In genomic region chr1:230844561-230844960, GRCh38 we compare ENCODE assay signal across 28 cellular contexts.
"Had no signal": no experiment of that assay in that cellular context is flagged by ENCODE, and none has a peak within 500 bp of the region (broad histone marks: within the 10 kb centered on the region; RNA-seq: fewer than 3 reads in every experiment).

No MANE protein-coding gene starts in this region.

- H3K9me3 Mint-ChIP-seq: activated CD4-positive, alpha-beta memory T cell treated with anti-CD3 and anti-CD28 coated beads, Interleukin-2, amount 10 ng/mL, durations not matched to agents 7 days and 5 days; activated naive CD4-positive, alpha-beta T cell treated with anti-CD3 and anti-CD28 coated beads for 36 hours; activated naive CD8-positive, alpha-beta T cell treated with anti-CD3 and anti-CD28 coated beads for 36 hours; activated T-helper 17 cell treated with anti-CD3 and anti-CD28 coated beads, Interleukin-2, amount 50 U/mL, for 72 hours; T-helper 2 cell treated with Interferon-gamma antibody and Interleukin-4, amounts not matched to agents 5 μg/mL and 100 μg/mL, for 36 hours had no signal

- ATAC-seq: activated CD4-positive, alpha-beta T cell treated with anti-CD3 and anti-CD28 coated beads for 36 hours; activated T-helper 17 cell treated with anti-CD3 and anti-CD28 coated beads, Interleukin-2, amount 50 U/mL, for 72 hours; Panc1; Right ventricle myocardium inferior had no signal

- H3K4me1 ChIP-seq: breast epithelium had no signal

- H3K27me3 ChIP-seq: breast epithelium had no signal

- H3K4me1 Mint-ChIP-seq: activated CD4-positive, alpha-beta memory T cell treated with anti-CD3 and anti-CD28 coated beads, Interleukin-2, amount 10 ng/mL, durations not matched to agents 7 days and 5 days; activated CD4-positive, alpha-beta T cell treated with anti-CD3 and anti-CD28 coated beads for 36 hours; activated naive CD8-positive, alpha-beta T cell treated with anti-CD3 and anti-CD28 coated beads for 36 hours; activated T-helper 17 cell treated with anti-CD3 and anti-CD28 coated beads, Interleukin-2, amount 50 U/mL, for 72 hours had no signal

- H3K27ac ChIP-seq: breast epithelium, WERI-Rb-1 had no signal

- H3K4me3 ChIP-seq: breast epithelium had no signal

- H3K9ac ChIP-seq: SK-N-SH had no signal

- H3K9me3 ChIP-seq: breast epithelium, SK-N-SH had no signal

- H3K4me2 ChIP-seq: SK-N-SH had no signal

- H3K27me3 Mint-ChIP-seq: activated CD4-positive, alpha-beta memory T cell treated with anti-CD3 and anti-CD28 coated beads, Interleukin-2, amount 10 ng/mL, durations not matched to agents 7 days and 5 days; activated CD4-positive, alpha-beta T cell treated with anti-CD3 and anti-CD28 coated beads for 36 hours; activated naive CD8-positive, alpha-beta T cell treated with anti-CD3 and anti-CD28 coated beads for 36 hours; activated T-helper 17 cell treated with anti-CD3 and anti-CD28 coated beads, Interleukin-2, amount 50 U/mL, for 72 hours had no signal

- DNase-seq: activated CD4-positive, alpha-beta memory T cell treated with anti-CD3 and anti-CD28 coated beads, Interleukin-2, amount 10 ng/mL, durations not matched to agents 7 days and 5 days; activated CD4-positive, alpha-beta T cell treated with anti-CD3 and anti-CD28 coated beads for 36 hours; activated CD4-positive, alpha-beta T cell treated with anti-CD3 and anti-CD28 coated beads, Interleukin-2, amount 50 U/mL, for 1 hour; activated gamma-delta T cell; activated naive CD4-positive, alpha-beta T cell treated with anti-CD3 and anti-CD28 coated beads for 36 hours; activated naive CD8-positive, alpha-beta T cell treated with anti-CD3 and anti-CD28 coated beads for 36 hours; activated T-cell treated with anti-CD3 and anti-CD28 coated beads for 4 hours; activated T-cell treated with anti-CD3 and anti-CD28 coated beads, Interleukin-2, amount 50 U/mL, for 48 hours; Karpas-422; MM.1S; NCI-H1105; NCI-H1436; NCI-H1694 treated with DMSO at 0.1 percent for 48 hours; NCI-H2029 treated with DMSO at 0.1 percent for 48 hours; NCI-H345; NCI-H510A; NCI-H526 treated with DMSO at 0.1 percent for 48 hours; NCI-H82; OCI-M1; RPMI8226; SK-N-SH; SW 1271; WERI-Rb-1 had no signal

- H3K4me3 Mint-ChIP-seq: activated CD4-positive, alpha-beta memory T cell treated with anti-CD3 and anti-CD28 coated beads, Interleukin-2, amount 10 ng/mL, durations not matched to agents 7 days and 5 days; activated CD4-positive, alpha-beta T cell treated with anti-CD3 and anti-CD28 coated beads for 36 hours; activated naive CD4-positive, alpha-beta T cell treated with anti-CD3 and anti-CD28 coated beads for 36 hours; activated naive CD8-positive, alpha-beta T cell treated with anti-CD3 and anti-CD28 coated beads for 36 hours; activated T-helper 17 cell treated with anti-CD3 and anti-CD28 coated beads, Interleukin-2, amount 50 U/mL, for 72 hours; T-helper 2 cell treated with Interferon-gamma antibody and Interleukin-4, amounts not matched to agents 5 μg/mL and 100 μg/mL, for 36 hours had no signal

- H3K27ac Mint-ChIP-seq: activated CD4-positive, alpha-beta memory T cell treated with anti-CD3 and anti-CD28 coated beads, Interleukin-2, amount 10 ng/mL, durations not matched to agents 7 days and 5 days; activated CD4-positive, alpha-beta T cell treated with anti-CD3 and anti-CD28 coated beads for 36 hours; activated naive CD4-positive, alpha-beta T cell treated with anti-CD3 and anti-CD28 coated beads for 36 hours; activated naive CD8-positive, alpha-beta T cell treated with anti-CD3 and anti-CD28 coated beads for 36 hours; activated T-helper 17 cell treated with anti-CD3 and anti-CD28 coated beads, Interleukin-2, amount 50 U/mL, for 72 hours; T-helper 2 cell treated with Interferon-gamma antibody and Interleukin-4, amounts not matched to agents 5 μg/mL and 100 μg/mL, for 36 hours had no signal
